Comparison of ENCODE assay signal across 20 cellular contexts in genomic region chr2:196191541-196191940, GRCh38. TPM values are rescaled to one million over a fixed set of nuclear protein-coding genes. Genes with fewer than 3 reads are reported as not detected.
A peak's percentile ranks its signal among the peaks of the same experiment; 100 is the strongest.
DNase-seq lines count a peak whose midpoint lies in the region; ATAC-seq and TF ChIP-seq lines count a peak whose summit lies in the region.
"Had no signal": no experiment of that assay in that cellular context is flagged by ENCODE, and none has a peak within 500 bp of the region (broad histone marks: within the 10 kb centered on the region; RNA-seq: fewer than 3 reads in every experiment).

No MANE protein-coding gene starts in this region.

- H3K4me2 ChIP-seq in OCI-LY1 (ENCODE audit: low read length), result no peak overlapping the region

- H3K4me3 ChIP-seq in OCI-LY1 (ENCODE audit: low read depth, low read length, poor library complexity, severe bottlenecking), result no peak overlapping the region
- H3K4me3 ChIP-seq: MG63, SJSA1 had no signal

- no peaks in the 10 kb centered on the region for H3K9me3 ChIP-seq in OCI-LY1 (ENCODE audit: low read length)
- H3K9me3 ChIP-seq: Caco-2, MG63, SJSA1 had no signal

- no peak for DNase-seq in activated naive CD8-positive, alpha-beta T cell treated with anti-CD3 and anti-CD28 coated beads for 36 hours
- DNase-seq in left kidney (ENCODE audit: low read depth, low spot score), result peak; percentile 24
- no peak for DNase-seq in T1000 (lab: John Stamatoyannopoulos, UW)
- DNase-seq: Caco-2, Kasumi-1, MG63, NCI-H1417, NCI-H1694 treated with DMSO at 0.1 percent for 48 hours, NCI-H2081 treated with DMSO at 0.1 percent for 48 hours, NCI-H2171 treated with DMSO at 0.1 percent for 48 hours, NCI-H524 treated with DMSO at 0.1 percent for 48 hours had no signal

- H3K36me3 ChIP-seq in OCI-LY1 (ENCODE audit: insufficient read depth, low read length), result no peaks in the 10 kb centered on the region
- H3K36me3 ChIP-seq: MG63, SJSA1 had no signal

- no peaks in the 10 kb centered on the region for H3F3A ChIP-seq in OCI-LY1 (ENCODE audit: insufficient read depth, low read length)

- TF ChIP-seq CTCF in OCI-LY1 (IDR thresholded peaks at IDR 0.05; ENCODE audit: low read length), result no peak

- H3K4me1 Mint-ChIP-seq in activated naive CD8-positive, alpha-beta T cell (ENCODE audit: low read depth), result peaks cover 63% of the 10 kb centered on the region
- peaks cover 55% of the 10 kb centered on the region for H3K4me1 Mint-ChIP-seq in activated naive CD8-positive, alpha-beta T cell treated with anti-CD3 and anti-CD28 coated beads for 36 hours

- H3K27me3 ChIP-seq in OCI-LY1 (ENCODE audit: insufficient read depth, low read length), result no peaks in the 10 kb centered on the region
- H3K27me3 ChIP-seq: MG63, SJSA1 had no signal

- H3K9me2 ChIP-seq in OCI-LY1 (ENCODE audit: low read depth, low read length), result no peaks in the 10 kb centered on the region

- H3K36me3 Mint-ChIP-seq in activated naive CD8-positive, alpha-beta T cell, result peaks cover 2% of the 10 kb centered on the region
- H3K36me3 Mint-ChIP-seq in activated naive CD8-positive, alpha-beta T cell treated with anti-CD3 and anti-CD28 coated beads for 36 hours, result peaks cover 18% of the 10 kb centered on the region
- H3K36me3 Mint-ChIP-seq: IgD-negative memory B cell had no signal

- H3K27me3 Mint-ChIP-seq in activated naive CD8-positive, alpha-beta T cell, result no peaks in the 10 kb centered on the region
- H3K27me3 Mint-ChIP-seq in activated naive CD8-positive, alpha-beta T cell treated with anti-CD3 and anti-CD28 coated beads for 36 hours, result no peaks in the 10 kb centered on the region
- H3K27me3 Mint-ChIP-seq: IgD-negative memory B cell had no signal

- no peak overlapping the region for H3K4me3 Mint-ChIP-seq in activated naive CD8-positive, alpha-beta T cell
- H3K4me3 Mint-ChIP-seq in activated naive CD8-positive, alpha-beta T cell treated with anti-CD3 and anti-CD28 coated beads for 36 hours, result no peak overlapping the region
- H3K4me3 Mint-ChIP-seq: CD14-positive monocyte, IgD-negative memory B cell had no signal

- no peaks in the 10 kb centered on the region for H4K20me1 ChIP-seq in OCI-LY1 (ENCODE audit: insufficient read depth, low read length)

- no peaks in the 10 kb centered on the region for H3K9me3 Mint-ChIP-seq in activated naive CD8-positive, alpha-beta T cell (ENCODE audit: low read depth)
- peaks cover 5% of the 10 kb centered on the region for H3K9me3 Mint-ChIP-seq in activated naive CD8-positive, alpha-beta T cell treated with anti-CD3 and anti-CD28 coated beads for 36 hours
- H3K9me3 Mint-ChIP-seq: IgD-negative memory B cell had no signal

- H3K27ac ChIP-seq in OCI-LY1 (ENCODE audit: low read depth, low read length, poor library complexity, severe bottlenecking), result no peak overlapping the region
- H3K27ac ChIP-seq: SJSA1 had no signal

- peak overlapping the region; percentile 52 for H3K27ac Mint-ChIP-seq in activated naive CD8-positive, alpha-beta T cell
- H3K27ac Mint-ChIP-seq in activated naive CD8-positive, alpha-beta T cell treated with anti-CD3 and anti-CD28 coated beads for 36 hours, result no peak overlapping the region
- H3K27ac Mint-ChIP-seq: CD14-positive monocyte, IgD-negative memory B cell had no signal

- peak overlapping the region; percentile 58; the same call in 1 of the 2 replicates for H2AFZ ChIP-seq in OCI-LY1 (ENCODE audit: low read length)

- ATAC-seq in HG02763 (IDR thresholded peaks at IDR 0.05; ENCODE audit: unreplicated experiment) (no peak), GM18519 (IDR thresholded peaks at IDR 0.05; ENCODE audit: low FRiP score, unreplicated experiment) (no peak)
- ATAC-seq: HCT116, Right ventricle myocardium inferior had no signal

- H3K79me2 ChIP-seq in OCI-LY1 (ENCODE audit: insufficient read depth, low read length), result no peaks in the 10 kb centered on the region

- peaks cover 44% of the 10 kb centered on the region for H3K4me1 ChIP-seq in OCI-LY1 (ENCODE audit: insufficient read depth, low read length, severe bottlenecking)
- H3K4me1 ChIP-seq: Caco-2 had no signal

- H3K9ac ChIP-seq in OCI-LY1 (ENCODE audit: low read length), result no peak overlapping the region

RNA-seq across cellular contexts. Expression of gene STK17B, which starts 20.2 kb away (rescaled TPM):
- 100 to 1,000 TPM; 151 to 157 TPM for total RNA-seq in activated naive CD8-positive, alpha-beta T cell treated with anti-CD3 and anti-CD28 coated beads for 36 hours
